Comparison of ENCODE assay signal across 5 cellular contexts in the genomic region with DNA sequence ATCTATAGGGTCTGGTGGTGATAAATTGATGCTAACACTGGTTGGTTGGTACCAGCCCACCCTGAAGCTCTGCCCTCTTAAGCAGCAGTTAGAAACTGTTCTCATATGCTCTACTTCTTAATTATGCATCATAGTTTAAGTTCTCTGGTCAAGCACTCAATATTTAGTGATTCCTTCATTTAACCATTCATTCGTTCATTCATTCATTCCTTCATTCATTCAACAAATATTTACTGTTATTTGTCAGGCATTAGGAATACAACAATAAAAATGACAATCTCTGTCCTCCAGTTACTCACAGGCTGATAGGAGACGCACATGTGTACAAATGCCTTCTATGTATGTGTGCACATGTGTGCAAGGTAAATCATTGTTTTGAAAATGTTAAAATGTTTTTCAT.
"Had no signal": no experiment of that assay in that cellular context is flagged by ENCODE, and none has a peak within 500 bp of the region (broad histone marks: within the 10 kb centered on the region; RNA-seq: fewer than 3 reads in every experiment).

No MANE protein-coding gene starts in this region.

- FAIRE-seq: H54, HTR-8/SVneo had no signal

- DNase-seq: GOT3, HCEC 1CT, KG1 had no signal
